In genomic region chr1:10253149-10253548, GRCh38 we compare ENCODE assay signal across 13 cellular contexts. TPM values are rescaled to one million over a fixed set of nuclear protein-coding genes. Genes with fewer than 3 reads are reported as not detected.
DNase-seq lines count a peak whose midpoint lies in the region; ATAC-seq and TF ChIP-seq lines count a peak whose summit lies in the region.
"Had no signal": no experiment of that assay in that cellular context is flagged by ENCODE, and none has a peak within 500 bp of the region (broad histone marks: within the 10 kb centered on the region; RNA-seq: fewer than 3 reads in every experiment).

No MANE protein-coding gene starts in this region.

- peak overlapping the region; percentile 29 for H3K4me2 ChIP-seq in parathyroid adenoma (ENCODE audit: low read length)

- intact Hi-C loops in heart right ventricle (cut with DNase I) (loop anchor here in 4 of 10 donors (1.0 to 5.0 kb wide), 2 partner anchors 35 to 41 kb away; partner anchors contain the start of gene KIF1B (in 3 of the 4)), right cardiac atrium (cut with DNase I) (loop anchor here in 1 of 4 donors (5.0 kb wide), 1 partner anchor 41 kb away; the partner anchor contains the start of gene KIF1B), dorsolateral prefrontal cortex (cut with DNase I) (no loop called here), upper lobe of right lung (cut with DNase I) (no loop called here), mucosa of descending colon (cut with DNase I, micrococcal nuclease) (no loop called here)

- TF ChIP-seq CTCF in heart right ventricle (IDR thresholded peaks at IDR 0.05) = no peak
- no peak for TF ChIP-seq CTCF in dorsolateral prefrontal cortex (IDR thresholded peaks at IDR 0.05 in 54 of 56, conservative IDR thresholded peaks at IDR 0.05 in 2 of 56; ENCODE audit: low read depth in 1 of 56, partially characterized antibody in 56 of 56)
- TF ChIP-seq CTCF in parathyroid adenoma (IDR thresholded peaks at IDR 0.05) = no peak
- no peak for TF ChIP-seq CTCF in upper lobe of right lung (IDR thresholded peaks at IDR 0.05)
- TF ChIP-seq CTCF in mucosa of descending colon (IDR thresholded peaks at IDR 0.05) = no peak

- H3K79me2 ChIP-seq in parathyroid adenoma = peaks cover 17% of the 10 kb centered on the region

- peaks cover 0 to 21% (median 7%) of the 10 kb centered on the region in 9 donors for H3K36me3 ChIP-seq in heart right ventricle
- no peaks in the 10 kb centered on the region for H3K36me3 ChIP-seq in parathyroid adenoma (ENCODE audit: control insufficient read depth, insufficient read depth, low read length)
- H3K36me3 ChIP-seq in upper lobe of right lung = peaks cover 16% of the 10 kb centered on the region
- H3K36me3 ChIP-seq in mucosa of descending colon (ENCODE audit: low read depth) = no peaks in the 10 kb centered on the region

- ATAC-seq in heart right ventricle (no peak), right cardiac atrium (no peak), upper lobe of right lung (no peak), GM18870 (IDR thresholded peaks at IDR 0.05; ENCODE audit: unreplicated experiment) (no peak), mucosa of descending colon (no peak)

- H3K4me1 ChIP-seq in heart right ventricle = peaks cover 0 to 67% (median 51%) of the 10 kb centered on the region in 9 donors
- peaks cover 8% of the 10 kb centered on the region for H3K4me1 ChIP-seq in right cardiac atrium (ENCODE audit: control insufficient read depth, insufficient read depth, low read length)
- H3K4me1 ChIP-seq in parathyroid adenoma = no peaks in the 10 kb centered on the region
- peaks cover 11% of the 10 kb centered on the region for H3K4me1 ChIP-seq in upper lobe of right lung
- H3K4me1 ChIP-seq in mucosa of descending colon (ENCODE audit: low read depth) = peaks cover 23% of the 10 kb centered on the region

- H3K27me3 ChIP-seq in heart right ventricle (no peaks in the 10 kb centered on the region), right cardiac atrium (ENCODE audit: control insufficient read depth, insufficient read depth) (no peaks in the 10 kb centered on the region), dorsolateral prefrontal cortex (no peaks in the 10 kb centered on the region), parathyroid adenoma (ENCODE audit: control insufficient read depth, insufficient read depth, low read length) (no peaks in the 10 kb centered on the region), upper lobe of right lung (no peaks in the 10 kb centered on the region)

- 96 to 100% methylated on average over 1 of the region's 1 CpG for WGBS in heart right ventricle, 2 donors
- WGBS in right cardiac atrium = 96% methylated on average over 1 of the region's 1 CpG

- H3K9me3 ChIP-seq in heart right ventricle = peaks cover 0 to 3% (median 0%) of the 10 kb centered on the region in 11 donors
- H3K9me3 ChIP-seq in right cardiac atrium (ENCODE audit: control insufficient read depth, low read length) = no peaks in the 10 kb centered on the region
- no peaks in the 10 kb centered on the region for H3K9me3 ChIP-seq in parathyroid adenoma (ENCODE audit: control insufficient read depth, low read length)
- H3K9me3 ChIP-seq in upper lobe of right lung = no peaks in the 10 kb centered on the region
- H3K9me3 ChIP-seq in mucosa of descending colon = no peaks in the 10 kb centered on the region

- H3K4me3 ChIP-seq in heart right ventricle (no peak overlapping the region), right cardiac atrium (ENCODE audit: low read length) (no peak overlapping the region), dorsolateral prefrontal cortex (no peak overlapping the region), parathyroid adenoma (ENCODE audit: low read depth, low read length) (peak overlapping the region; percentile 15), upper lobe of right lung (no peak overlapping the region), mucosa of descending colon (no peak overlapping the region)
- H3K4me3 ChIP-seq: GM12878 had no signal

- H3K27ac ChIP-seq in heart right ventricle = peak overlapping the region in 9 of 10 donors; percentile 8 to 72 (median 57)
- no peak overlapping the region for H3K27ac ChIP-seq in right cardiac atrium (ENCODE audit: low read length)
- peak overlapping the region in 43 of 59 donors; percentile 0 to 72 (median 46) for H3K27ac ChIP-seq in dorsolateral prefrontal cortex
- H3K27ac ChIP-seq in parathyroid adenoma = peak overlapping the region; percentile 37
- peak overlapping the region; percentile 75 for H3K27ac ChIP-seq in upper lobe of right lung

- H2AFZ ChIP-seq in parathyroid adenoma = no peak overlapping the region

- no peak for DNase-seq in heart right ventricle
- DNase-seq in right cardiac atrium = no peak
- DNase-seq in dorsolateral prefrontal cortex = no peak
- DNase-seq in upper lobe of right lung = no peak
- DNase-seq in NCI-H524 treated with DMSO at 0.1 percent for 48 hours (lab: John Stamatoyannopoulos, UW) = no peak
- DNase-seq in mucosa of descending colon = no peak
- DNase-seq: activated CD4-positive, alpha-beta T cell treated with anti-CD3 and anti-CD28 coated beads for 48 hours; activated naive CD8-positive, alpha-beta T cell treated with anti-CD3 and anti-CD28 coated beads for 36 hours; activated T-cell treated with anti-CD3 and anti-CD28 coated beads for 4 hours; NCI-H1930 had no signal

- no peak overlapping the region for H3K9ac ChIP-seq in parathyroid adenoma

RNA-seq across cellular contexts. Expression of gene KIF1B, which starts 42.8 kb away (rescaled TPM):
- 100 to 1,000 TPM in 2 of 10 donors, 10 to 100 TPM in 8; 64.9 to 107 (median 89.9) TPM for total RNA-seq in heart right ventricle
- polyA plus RNA-seq in heart right ventricle = 10 to 100 TPM; 21.6 to 32.3 TPM
- 10 to 100 TPM; 62.1 to 67.9 (median 63.6) TPM for total RNA-seq in right cardiac atrium
- polyA plus RNA-seq in right cardiac atrium = 23.8 TPM
- 100 to 1,000 TPM; 238 to 416 (median 324) TPM for total RNA-seq in dorsolateral prefrontal cortex
- 35.5 TPM for total RNA-seq in upper lobe of right lung
- total RNA-seq in mucosa of descending colon = 10 to 100 TPM; 35.6 to 62.2 (median 48.0) TPM
